ENCODE assay signal across 8 cellular contexts in the genomic region with DNA sequence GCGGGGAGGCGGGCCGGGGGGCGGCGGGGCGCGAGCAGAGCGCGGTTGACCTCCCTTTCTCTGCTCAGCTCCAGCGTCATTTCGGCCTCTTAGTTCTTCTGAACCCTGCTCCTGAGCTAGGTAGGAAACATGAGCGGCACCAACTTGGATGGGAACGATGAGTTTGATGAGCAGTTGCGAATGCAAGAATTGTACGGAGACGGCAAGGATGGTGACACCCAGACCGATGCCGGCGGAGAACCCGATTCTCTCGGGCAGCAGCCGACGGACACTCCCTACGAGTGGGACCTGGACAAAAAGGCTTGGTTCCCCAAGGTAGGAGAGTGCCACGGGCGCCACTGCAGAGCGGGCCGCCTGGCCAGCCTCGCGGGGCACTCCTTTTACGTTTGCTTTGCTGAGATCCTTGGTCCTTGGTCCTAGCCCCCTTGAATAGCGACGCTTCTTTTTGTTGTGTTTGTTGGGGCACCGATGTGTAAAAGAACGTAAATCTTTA. TPM values are rescaled to one million over a fixed set of nuclear protein-coding genes. Genes with fewer than 3 reads are reported as not detected.
DNase-seq lines count a peak whose midpoint lies in the region; ATAC-seq and TF ChIP-seq lines count a peak whose summit lies in the region.

A gene with protein sequence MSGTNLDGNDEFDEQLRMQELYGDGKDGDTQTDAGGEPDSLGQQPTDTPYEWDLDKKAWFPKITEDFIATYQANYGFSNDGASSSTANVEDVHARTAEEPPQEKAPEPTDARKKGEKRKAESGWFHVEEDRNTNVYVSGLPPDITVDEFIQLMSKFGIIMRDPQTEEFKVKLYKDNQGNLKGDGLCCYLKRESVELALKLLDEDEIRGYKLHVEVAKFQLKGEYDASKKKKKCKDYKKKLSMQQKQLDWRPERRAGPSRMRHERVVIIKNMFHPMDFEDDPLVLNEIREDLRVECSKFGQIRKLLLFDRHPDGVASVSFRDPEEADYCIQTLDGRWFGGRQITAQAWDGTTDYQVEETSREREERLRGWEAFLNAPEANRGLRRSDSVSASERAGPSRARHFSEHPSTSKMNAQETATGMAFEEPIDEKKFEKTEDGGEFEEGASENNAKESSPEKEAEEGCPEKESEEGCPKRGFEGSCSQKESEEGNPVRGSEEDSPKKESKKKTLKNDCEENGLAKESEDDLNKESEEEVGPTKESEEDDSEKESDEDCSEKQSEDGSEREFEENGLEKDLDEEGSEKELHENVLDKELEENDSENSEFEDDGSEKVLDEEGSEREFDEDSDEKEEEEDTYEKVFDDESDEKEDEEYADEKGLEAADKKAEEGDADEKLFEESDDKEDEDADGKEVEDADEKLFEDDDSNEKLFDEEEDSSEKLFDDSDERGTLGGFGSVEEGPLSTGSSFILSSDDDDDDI (plus strand): TSS at position 37 of the 493 bp plus-strand sequence. CDS start 93 bp downstream, at position 130.

- peak; percentile 4 for ATAC-seq in upper lobe of right lung

- DNase-seq in GM12864 (ENCODE audit: low read depth) (no peak), H4 (ENCODE audit: low spot score) (no peak), dermis microvascular lymphatic vessel endothelial cell (ENCODE audit: low read depth in 2 of 2) (no peak), mesenteric fat pad (ENCODE audit: low spot score) (no peak), upper lobe of right lung (no peak), NCI-H1105 treated with DMSO at 0.1 percent for 48 hours (lab: John Stamatoyannopoulos, UW) (no peak), UCSD-AML1 (lab: John Stamatoyannopoulos, UW; ENCODE audit: unreplicated experiment) (no peak)

- 0 out of 2 replicates have a peak within 1 kb of the TSS, but pooled peaks have one; percentile 85 for H2AFZ ChIP-seq in OCI-LY1 (ENCODE audit: low read length)

- H3K9me2 ChIP-seq in OCI-LY1 (ENCODE audit: low read depth, low read length), result no peaks in the 10 kb centered on the region

- no peaks in the 10 kb centered on the region for H3K27me3 ChIP-seq in OCI-LY1 (ENCODE audit: insufficient read depth, low read length)
- H3K27me3 ChIP-seq in upper lobe of right lung, result no peaks in the 10 kb centered on the region

- H4K20me1 ChIP-seq in OCI-LY1 (ENCODE audit: insufficient read depth, low read length), result no peaks in the 10 kb centered on the region

- H3K4me3 ChIP-seq in GM12864 (ENCODE audit: low read depth, low read length) (peak within 1 kb of the TSS; percentile 75), OCI-LY1 (ENCODE audit: low read depth, low read length, poor library complexity, severe bottlenecking) (peak within 1 kb of the TSS; percentile 94), upper lobe of right lung (peak within 1 kb of the TSS; percentile 65)

- H3K4me1 ChIP-seq in OCI-LY1 (ENCODE audit: insufficient read depth, low read length, severe bottlenecking) (peaks cover 24% of the 10 kb centered on the region), upper lobe of right lung (peaks cover 6% of the 10 kb centered on the region)

- H3K4me2 ChIP-seq in OCI-LY1 (ENCODE audit: low read length), result peak within 1 kb of the TSS; percentile 87

- H3K9me3 ChIP-seq in OCI-LY1 (ENCODE audit: low read length), result no peaks in the 10 kb centered on the region
- H3K9me3 ChIP-seq in upper lobe of right lung, result no peaks in the 10 kb centered on the region

- no peaks in the 10 kb centered on the region for H3F3A ChIP-seq in OCI-LY1 (ENCODE audit: insufficient read depth, low read length)

- intact Hi-C loops in upper lobe of right lung (cut with DNase I), result no loop called here

- H3K27ac ChIP-seq in OCI-LY1 (ENCODE audit: low read depth, low read length, poor library complexity, severe bottlenecking) (peak within 1 kb of the TSS; percentile 80), upper lobe of right lung (peak within 1 kb of the TSS; percentile 88)

- peaks cover 12% of the 10 kb centered on the region for H3K79me2 ChIP-seq in OCI-LY1 (ENCODE audit: insufficient read depth, low read length)

- TF ChIP-seq CTCF in GM12864 (IDR thresholded peaks at IDR 0.05; ENCODE audit: low read depth, low read length, missing control alignments), result no peak
- no peak for TF ChIP-seq CTCF in OCI-LY1 (IDR thresholded peaks at IDR 0.05; ENCODE audit: low read length)
- no peak for TF ChIP-seq CTCF in upper lobe of right lung (IDR thresholded peaks at IDR 0.05)

- peaks cover 16% of the 10 kb centered on the region for H3K36me3 ChIP-seq in OCI-LY1 (ENCODE audit: insufficient read depth, low read length)
- H3K36me3 ChIP-seq in upper lobe of right lung, result peaks cover 27% of the 10 kb centered on the region

- peak within 1 kb of the TSS; percentile 95 for H3K9ac ChIP-seq in OCI-LY1 (ENCODE audit: low read length)

RNA-seq across cellular contexts. Expression of the gene that starts here (rescaled TPM):
- 47.6 and 58.8 TPM in 2 replicates for total RNA-seq in H4 (2014; rRNA removed; shearing (Covaris generic))
- total RNA-seq in dermis microvascular lymphatic vessel endothelial cell (22.3 and 22.8 TPM in 2 replicates), mesenteric fat pad (34.2 TPM), upper lobe of right lung (23.9 TPM)
